12 cellular contexts compared by ENCODE assay signal in genomic region chr4:172996571-172997216, GRCh38.
DNase-seq lines count a peak whose midpoint lies in the region; ATAC-seq, FAIRE-seq and TF ChIP-seq lines count a peak whose summit lies in the region.
"Had no signal": no experiment of that assay in that cellular context is flagged by ENCODE, and none has a peak within 500 bp of the region (broad histone marks: within the 10 kb centered on the region; RNA-seq: fewer than 3 reads in every experiment).

No MANE protein-coding gene starts in this region.

- dilution Hi-C loops in endothelial cell of umbilical vein (cut with MboI; ENCODE audit: extremely low pct_ligation_motif_present, low sequenced_read_pairs): no loop called here

- CTCF ChIA-PET in endothelial cell of umbilical vein (lab: Charles Lee): interaction anchor here (0.6 to 3.2 kb wide), 6 partner anchors 15 to 322 kb away, joined by 3 to 14 read pairs (median 4); no protein-coding TSS in a partner anchor

- H3K36me3 ChIP-seq in endothelial cell of umbilical vein (ENCODE audit: control insufficient read depth in 2 of 2, extremely low read depth in 1 of 2, insufficient read depth in 2 of 2, low read length in 2 of 2) (no peaks in the 10 kb centered on the region), testis (ENCODE audit: low read depth, missing control alignments) (no peaks in the 10 kb centered on the region)

- TF ChIP-seq POLR2A in endothelial cell of umbilical vein (IDR thresholded peaks at IDR 0.05; ENCODE audit: low read depth, low read length): no peak
- no peak for TF ChIP-seq POLR2A in testis (IDR thresholded peaks at IDR 0.05)

- ATAC-seq in GM18867 (IDR thresholded peaks at IDR 0.05; ENCODE audit: unreplicated experiment) (peak; percentile 52), HG03342 (IDR thresholded peaks at IDR 0.05; ENCODE audit: unreplicated experiment) (no peak)

- H3K9me3 ChIP-seq in endothelial cell of umbilical vein (replicated peaks; ENCODE audit: control insufficient read depth, insufficient read depth, low read length) (no peaks in the 10 kb centered on the region), testis (no peaks in the 10 kb centered on the region)

- peak overlapping the region; percentile 63 for H2AFZ ChIP-seq in endothelial cell of umbilical vein (ENCODE audit: low read depth, low read length)

- no peaks in the 10 kb centered on the region for H3K79me2 ChIP-seq in endothelial cell of umbilical vein (ENCODE audit: control insufficient read depth, insufficient read depth, low read length)

- DNase-seq in NCI-H226 (peak; percentile 67), endothelial cell of umbilical vein (ENCODE audit: low read depth, low spot score) (peak; percentile 51), pulmonary artery endothelial cell (ENCODE audit: low read depth, low spot score) (peak; percentile 4), testis (no peak), C1 segment of cervical spinal cord (lab: John Stamatoyannopoulos, UW) (no peak)
- DNase-seq in stimulated activated CD4-positive, alpha-beta T cell treated with anti-CD3 and anti-CD28 coated beads, Interleukin-15, amount 100 ng/mL, for 24 hours: no peak
- DNase-seq: activated effector memory CD4-positive, alpha-beta T cell treated with Interleukin-2 at 50 U/mL for 16 hours; left cardiac atrium; NCI-H1436 had no signal

- H3K27ac ChIP-seq in endothelial cell of umbilical vein (ENCODE audit: insufficient read depth, low read depth, low read length) (no peak overlapping the region), testis (no peak overlapping the region)

- peak; percentile 33 for FAIRE-seq in endothelial cell of umbilical vein (lab: Jason Lieb, UNC)
- FAIRE-seq: H1 had no signal

- TF ChIP-seq CTCF in endothelial cell of umbilical vein (IDR thresholded peaks at IDR 0.05; ENCODE audit: extremely low read depth in 1 of 2, insufficient read depth in 1 of 2, low read depth in 1 of 2, low read length in 2 of 2) (no peak), testis (IDR thresholded peaks at IDR 0.05) (no peak)

- H4K20me1 ChIP-seq in endothelial cell of umbilical vein (replicated peaks; ENCODE audit: control insufficient read depth, extremely low read depth, insufficient read depth, low read length): no peaks in the 10 kb centered on the region

- POLR2A ChIA-PET in endothelial cell of umbilical vein (lab: Charles Lee): no interaction called here

- no peak overlapping the region for H3K4me3 ChIP-seq in endothelial cell of umbilical vein (replicated peaks in 1 of 3; ENCODE audit: insufficient read depth in 1 of 3, low read depth in 1 of 3, low read length in 3 of 3)
- H3K4me3 ChIP-seq in testis: no peak overlapping the region

- no peak overlapping the region for H3K9ac ChIP-seq in endothelial cell of umbilical vein (replicated peaks; ENCODE audit: extremely low read depth, insufficient read depth, low read length)

- intact Hi-C loops in endothelial cell of umbilical vein (cut with micrococcal nuclease): no loop called here
- intact Hi-C loops in testis (cut with DNase I; ENCODE audit: low total_unique reads): no loop called here

- no peaks in the 10 kb centered on the region for H3K9me1 ChIP-seq in endothelial cell of umbilical vein (replicated peaks; ENCODE audit: control insufficient read depth, extremely low read depth, insufficient read depth, low read length)

- WGBS in testis, 2 donors: 94% methylated on average over 4 of the region's 4 CpGs

- H3K4me1 ChIP-seq in endothelial cell of umbilical vein (ENCODE audit: control insufficient read depth, extremely low read depth, insufficient read depth, low read length) (peaks cover 4% of the 10 kb centered on the region), testis (no peaks in the 10 kb centered on the region)

- H3K27me3 ChIP-seq in endothelial cell of umbilical vein (ENCODE audit: control insufficient read depth in 2 of 2, insufficient read depth in 2 of 2, low read length in 2 of 2) (peaks cover 0 to 2% of the 10 kb centered on the region in 2 experiments), testis (no peaks in the 10 kb centered on the region)

- BruUV-seq in endothelial cell of umbilical vein (replicated peaks; lab: Mats Ljungman, UMichigan): no TSS peak

- H3K4me2 ChIP-seq in endothelial cell of umbilical vein (ENCODE audit: insufficient read depth, low read length): no peak overlapping the region

TF ChIP-seq in endothelial cell of umbilical vein, 7 proteins besides CTCF, POLR2A, EP300 and RAD21:
- TF ChIP-seq JUN (IDR thresholded peaks at IDR 0.05; ENCODE audit: borderline replicate concordance, insufficient read depth, insufficient read length, low read depth): no peak
- TF ChIP-seq FOS (IDR thresholded peaks at IDR 0.05; ENCODE audit: borderline replicate concordance, insufficient read depth, low read length): peak; percentile 84
- TF ChIP-seq MYC (IDR thresholded peaks at IDR 0.05; ENCODE audit: low read depth, low read length): no peak

Comparison
In these comparisons a context has a peak if more than half of its experiments do, and no peak if none do; other contexts are left out.
1. DNase-seq: peak in NCI-H226 (single experiment), endothelial cell of umbilical vein (single experiment) and pulmonary artery endothelial cell (single experiment); none in stimulated activated CD4-positive, alpha-beta T cell treated with anti-CD3 and anti-CD28 coated beads, Interleukin-15, amount 100 ng/mL, for 24 hours (single experiment), testis (single experiment) and C1 segment of cervical spinal cord (0 of 14).